ENCODE assay signal across 30 cellular contexts in the genomic region with DNA sequence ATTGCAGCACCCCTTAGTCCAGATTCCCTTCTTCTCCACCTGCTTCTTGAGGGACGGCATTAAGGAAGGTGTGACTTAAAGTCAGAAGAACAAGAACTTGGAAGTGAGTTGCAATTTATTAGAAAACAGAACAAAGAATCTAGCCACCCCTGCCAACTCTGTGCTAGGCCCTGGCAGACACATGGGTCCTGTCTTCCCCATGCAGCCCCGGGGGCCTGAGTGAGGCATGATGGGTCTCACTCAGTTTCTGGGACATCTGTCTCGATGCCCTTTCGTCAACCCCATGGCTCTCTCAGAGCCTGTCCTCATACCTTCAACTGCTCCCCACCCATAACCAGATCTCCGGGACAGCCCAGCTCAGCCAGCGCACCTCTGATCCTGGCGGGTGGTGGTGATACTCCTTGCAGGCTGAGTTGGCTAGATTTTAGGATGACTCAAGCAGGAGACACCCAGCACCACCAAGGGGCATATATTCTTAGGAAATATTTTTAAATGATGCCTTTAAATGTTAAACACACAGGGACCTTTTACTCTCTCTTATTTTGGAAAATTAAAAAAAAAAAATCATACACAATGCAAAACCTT. TPM values are rescaled to one million over a fixed set of nuclear protein-coding genes. Genes with fewer than 3 reads are reported as not detected.
DNase-seq lines count a peak whose midpoint lies in the region; ATAC-seq, FAIRE-seq and TF ChIP-seq lines count a peak whose summit lies in the region.
"Had no signal": no experiment of that assay in that cellular context is flagged by ENCODE, and none has a peak within 500 bp of the region (broad histone marks: within the 10 kb centered on the region; RNA-seq: fewer than 3 reads in every experiment).

No MANE protein-coding gene starts in this region.

- peaks cover 5% of the 10 kb centered on the region for H3K36me3 Mint-ChIP-seq in activated T-helper 2 cell treated with anti-CD3 and anti-CD28 coated beads, Interferon-gamma antibody, Interleukin-2, Interleukin-4, amounts not matched to agents 10 μg/mL and 5 μg/mL and 100 μg/mL, durations not matched to agents 14 hours and 24 hours and 36 hours (ENCODE audit: low read depth)
- H3K36me3 Mint-ChIP-seq: activated CD8-positive, alpha-beta memory T cell treated with anti-CD3 and anti-CD28 coated beads, Interleukin-2, amount 10 ng/mL, durations not matched to agents 7 days and 5 days; natural killer cell; stimulated activated naive B cell treated with anti-CD40 and anti-IgM and Interleukin-4, amounts not matched to agents 10 μg/mL and 1 μg/mL and 100 μg/mL, for 72 hours had no signal

- H3K79me2 ChIP-seq in HCT116 (ENCODE audit: insufficient read depth, low read length): peaks cover 60% of the 10 kb centered on the region; the same call in 1 of the 2 replicates

- H4K20me1 ChIP-seq in HCT116 (ENCODE audit: insufficient read depth): no peaks in the 10 kb centered on the region

- H3K4me1 ChIP-seq in A549 (peaks cover 98% of the 10 kb centered on the region), HCT116 (ENCODE audit: control insufficient read depth in 1 of 2, insufficient read depth in 2 of 2, low read length in 2 of 2) (peaks cover 40 to 69% of the 10 kb centered on the region in 2 experiments), kidney (ENCODE audit: control insufficient read depth in 1 of 2, insufficient read depth in 1 of 2, low read depth in 1 of 2, low read length in 2 of 2) (peaks cover 0 to 9% of the 10 kb centered on the region in 2 donors)
- H3K4me1 ChIP-seq: pancreas had no signal

- ATAC-seq in A549 (no peak), HCT116 (no peak), HG03565 (IDR thresholded peaks at IDR 0.05; ENCODE audit: unreplicated experiment) (no peak)
- ATAC-seq: activated CD8-positive, alpha-beta memory T cell treated with anti-CD3 and anti-CD28 coated beads, Interleukin-2, amount 10 ng/mL, durations not matched to agents 7 days and 5 days; left ventricle myocardium superior; natural killer cell; pancreas; sciatic nerve; SK-N-SH treated with all-trans-retinoic acid at 6 μM for 48 hours; stimulated activated naive B cell treated with anti-CD40 and anti-IgM and Interleukin-4, amounts not matched to agents 10 μg/mL and 1 μg/mL and 100 μg/mL, for 72 hours had no signal

- POLR2A ChIA-PET in A549 (lab: Yijun Ruan, JAX): no interaction called here
- POLR2A ChIA-PET in HCT116 (lab: Charles Lee): no interaction called here

- TF ChIP-seq RAD21 in A549 (conservative IDR thresholded peaks at IDR 0.05 in 1 of 2, IDR thresholded peaks at IDR 0.05 in 1 of 2) (no peak), HCT116 (IDR thresholded peaks at IDR 0.05; ENCODE audit: low read depth) (no peak)

- CTCF ChIA-PET in A549 (lab: Yijun Ruan, JAX) (interaction anchor here (0.7 to 8.5 kb wide), 4 partner anchors 24 to 88 kb away, joined by 4 to 65 read pairs (median 5); no protein-coding TSS in a partner anchor), HCT116 (lab: Charles Lee) (no interaction called here)

- peak overlapping the region in 1 of 2 experiments; percentile 76; a peak in 3 of 6 replicates for H3K27ac ChIP-seq in A549
- peak overlapping the region; percentile 8; the same call in 1 of the 2 replicates for H3K27ac ChIP-seq in HCT116 (ENCODE audit: low read depth, low read length)
- H3K27ac ChIP-seq in kidney (ENCODE audit: low read depth in 2 of 2, low read length in 2 of 2): no peak overlapping the region
- H3K27ac ChIP-seq: pancreas had no signal

- no peak overlapping the region for H3K4me3 Mint-ChIP-seq in activated T-helper 2 cell treated with anti-CD3 and anti-CD28 coated beads, Interferon-gamma antibody, Interleukin-2, Interleukin-4, amounts not matched to agents 10 μg/mL and 5 μg/mL and 100 μg/mL, durations not matched to agents 14 hours and 24 hours and 36 hours (ENCODE audit: low read depth)
- H3K4me3 Mint-ChIP-seq: activated CD8-positive, alpha-beta memory T cell treated with anti-CD3 and anti-CD28 coated beads, Interleukin-2, amount 10 ng/mL, durations not matched to agents 7 days and 5 days; natural killer cell; stimulated activated naive B cell treated with anti-CD40 and anti-IgM and Interleukin-4, amounts not matched to agents 10 μg/mL and 1 μg/mL and 100 μg/mL, for 72 hours had no signal

- H3K27me3 ChIP-seq in HCT116 (ENCODE audit: insufficient read depth, low read length): no peaks in the 10 kb centered on the region
- H3K27me3 ChIP-seq: breast epithelium, MG63, pancreas had no signal

- H3K4me3 ChIP-seq in A549: no peak overlapping the region
- no peak overlapping the region for H3K4me3 ChIP-seq in HCT116 (replicated peaks in 1 of 2; ENCODE audit: low read depth in 1 of 2, low read length in 2 of 2)
- no peak overlapping the region for H3K4me3 ChIP-seq in kidney (ENCODE audit: low read length in 2 of 2)
- H3K4me3 ChIP-seq: breast epithelium, MG63, pancreas had no signal

- H3K27me3 Mint-ChIP-seq in activated T-helper 2 cell treated with anti-CD3 and anti-CD28 coated beads, Interferon-gamma antibody, Interleukin-2, Interleukin-4, amounts not matched to agents 10 μg/mL and 5 μg/mL and 100 μg/mL, durations not matched to agents 14 hours and 24 hours and 36 hours (ENCODE audit: low read depth): no peaks in the 10 kb centered on the region
- H3K27me3 Mint-ChIP-seq: activated CD8-positive, alpha-beta memory T cell treated with anti-CD3 and anti-CD28 coated beads, Interleukin-2, amount 10 ng/mL, durations not matched to agents 7 days and 5 days had no signal

- intact Hi-C loops in HCT116 (cut with micrococcal nuclease): no loop called here
- intact Hi-C loops in activated T-helper 2 cell treated with anti-CD3 and anti-CD28 coated beads, Interferon-gamma antibody, Interleukin-2, Interleukin-4, amounts not matched to agents 10 μg/mL and 5 μg/mL and 100 μg/mL, durations not matched to agents 14 hours and 24 hours and 36 hours (cut with micrococcal nuclease): no loop called here
- intact Hi-C loops in kidney (cut with DNase I): no loop called here
- intact Hi-C loops in cardiac septum (cut with DNase I): no loop called here

- no TSS peak for BruUV-seq in HCT116 (replicated peaks; lab: Mats Ljungman, UMichigan)

- TF ChIP-seq CTCF in A549 (IDR thresholded peaks at IDR 0.05): no peak
- TF ChIP-seq CTCF in HCT116 (IDR thresholded peaks at IDR 0.05 in 2 of 3, conservative IDR thresholded peaks at IDR 0.05 in 1 of 3; ENCODE audit: borderline replicate concordance in 1 of 3, insufficient read depth in 1 of 3, low read depth in 2 of 3, low read length in 2 of 3): no peak
- TF ChIP-seq CTCF in kidney (IDR thresholded peaks at IDR 0.05; ENCODE audit: borderline replicate concordance, extremely low read depth, insufficient read depth): no peak

- TF ChIP-seq EP300 in A549 (IDR thresholded peaks at IDR 0.05): no peak

- no peaks in the 10 kb centered on the region for H3K9me2 ChIP-seq in HCT116 (ENCODE audit: insufficient read depth)

- RAD21 ChIA-PET in HCT116 (lab: Charles Lee; ENCODE audit: low non-redundant PET in 1 of 2, low total read pairs in 2 of 2, uncharacterized antibody in 2 of 2, unreplicated experiment in 2 of 2): no interaction called here

- 83% methylated on average over 7 of the region's 7 CpGs for WGBS in A549 (ENCODE audit: missing lambda C conversion rate)

- peaks cover 43% of the 10 kb centered on the region for H3K4me1 Mint-ChIP-seq in activated T-helper 2 cell treated with anti-CD3 and anti-CD28 coated beads, Interferon-gamma antibody, Interleukin-2, Interleukin-4, amounts not matched to agents 10 μg/mL and 5 μg/mL and 100 μg/mL, durations not matched to agents 14 hours and 24 hours and 36 hours (ENCODE audit: low read depth)

- FAIRE-seq in A549 (lab: Jason Lieb, UNC) (no peak), kidney (lab: Jason Lieb, UNC) (no peak)
- FAIRE-seq: pancreas had no signal

- H3K27ac Mint-ChIP-seq in activated T-helper 2 cell treated with anti-CD3 and anti-CD28 coated beads, Interferon-gamma antibody, Interleukin-2, Interleukin-4, amounts not matched to agents 10 μg/mL and 5 μg/mL and 100 μg/mL, durations not matched to agents 14 hours and 24 hours and 36 hours: peak overlapping the region; percentile 40
- H3K27ac Mint-ChIP-seq: activated CD8-positive, alpha-beta memory T cell treated with anti-CD3 and anti-CD28 coated beads, Interleukin-2, amount 10 ng/mL, durations not matched to agents 7 days and 5 days; natural killer cell; stimulated activated naive B cell treated with anti-CD40 and anti-IgM and Interleukin-4, amounts not matched to agents 10 μg/mL and 1 μg/mL and 100 μg/mL, for 72 hours had no signal

- TF ChIP-seq POLR2A in A549 (IDR thresholded peaks at IDR 0.05; ENCODE audit: low read length): no peak
- TF ChIP-seq POLR2A in HCT116 (IDR thresholded peaks at IDR 0.05; ENCODE audit: borderline replicate concordance, extremely low read depth, insufficient read depth, insufficient read length): no peak

- H3K4me2 ChIP-seq in A549 (peak overlapping the region; percentile 36), HCT116 (ENCODE audit: low read length) (peak overlapping the region; percentile 23)

- no peaks in the 10 kb centered on the region for H3K9me3 Mint-ChIP-seq in activated T-helper 2 cell treated with anti-CD3 and anti-CD28 coated beads, Interferon-gamma antibody, Interleukin-2, Interleukin-4, amounts not matched to agents 10 μg/mL and 5 μg/mL and 100 μg/mL, durations not matched to agents 14 hours and 24 hours and 36 hours
- H3K9me3 Mint-ChIP-seq: natural killer cell; stimulated activated naive B cell treated with anti-CD40 and anti-IgM and Interleukin-4, amounts not matched to agents 10 μg/mL and 1 μg/mL and 100 μg/mL, for 72 hours had no signal

- H3K9ac ChIP-seq in HCT116 (ENCODE audit: low read length): no peak overlapping the region
- H3K9ac ChIP-seq in kidney (ENCODE audit: low read length in 2 of 2): no peak overlapping the region

- no peak overlapping the region for H2AFZ ChIP-seq in HCT116 (ENCODE audit: low read depth, low read length, poor library complexity, severe bottlenecking)

- no peak for DNase-seq in A549 (ENCODE audit: low read depth in 1 of 2, low spot score in 1 of 2)
- no peak for DNase-seq in HCT116 (ENCODE audit: low read depth, low spot score)
- DNase-seq in activated T-helper 2 cell treated with anti-CD3 and anti-CD28 coated beads, Interferon-gamma antibody, Interleukin-2, Interleukin-4, amounts not matched to agents 10 μg/mL and 5 μg/mL and 100 μg/mL, durations not matched to agents 14 hours and 24 hours and 36 hours (ENCODE audit: low spot score): no peak
- peak; percentile 41 for DNase-seq in kidney
- DNase-seq in cardiac septum (ENCODE audit: low spot score): no peak
- DNase-seq in DMS153 (lab: John Stamatoyannopoulos, UW): no peak
- no peak for DNase-seq in NCI-H1694 (lab: John Stamatoyannopoulos, UW)
- DNase-seq: ACHN; activated CD4-positive, alpha-beta T cell treated with anti-CD3 and anti-CD28 coated beads, Interleukin-2, amount 50 U/mL, for 1 hour; activated CD8-positive, alpha-beta memory T cell treated with anti-CD3 and anti-CD28 coated beads, Interleukin-2, amount 10 ng/mL, durations not matched to agents 7 days and 5 days; activated naive CD4-positive, alpha-beta T cell treated with anti-CD3 and anti-CD28 coated beads, Interleukin-2, amount 50 U/mL, for 16 hours; activated T-cell treated with anti-CD3 and anti-CD28 coated beads, Interleukin-2, amount 50 U/mL, for 48 hours; amniotic stem cell; cortex of kidney; DMS79 treated with DMSO at 0.1 percent for 48 hours; H7; left ventricle myocardium superior; MG63; natural killer cell; NCI-H1417; NCI-H2081; NCI-H226; NCI-H748 treated with DMSO at 0.1 percent for 48 hours; RPMI8226; stimulated activated naive B cell treated with anti-CD40 and anti-IgM and Interleukin-4, amounts not matched to agents 10 μg/mL and 1 μg/mL and 100 μg/mL, for 72 hours had no signal

- no peaks in the 10 kb centered on the region for H3K36me3 ChIP-seq in HCT116 (ENCODE audit: control insufficient read depth in 1 of 2, insufficient read depth in 2 of 2, low read length in 2 of 2)
- H3K36me3 ChIP-seq in kidney (ENCODE audit: control insufficient read depth in 1 of 2, insufficient read depth in 2 of 2, low read length in 2 of 2): no peaks in the 10 kb centered on the region
- H3K36me3 ChIP-seq: breast epithelium, MG63, pancreas had no signal

- no peaks in the 10 kb centered on the region for H3K9me3 ChIP-seq in A549
- no peaks in the 10 kb centered on the region for H3K9me3 ChIP-seq in HCT116 (ENCODE audit: control insufficient read depth in 1 of 2, insufficient read depth in 1 of 2, low read depth in 1 of 2, low read length in 2 of 2)
- no peaks in the 10 kb centered on the region for H3K9me3 ChIP-seq in kidney (ENCODE audit: control insufficient read depth in 1 of 2, low read length in 2 of 2)
- H3K9me3 ChIP-seq: breast epithelium, MG63, pancreas had no signal

RNA-seq across cellular contexts. Expression of a gene that starts 9.9 kb away (rescaled TPM):
- polyA plus RNA-seq in A549 (2011; rRNA removed): 67.4 and 111 TPM in 2 replicates
- 143 and 175 TPM in 2 replicates for polyA plus RNA-seq in A549 (2012; cell fraction: cytosol; rRNA removed)
- 251 and 331 TPM in 2 replicates for polyA plus RNA-seq in A549 (2012; cell fraction: nucleus; rRNA removed)
- 118 to 139 TPM (median 131 TPM) in 3 replicates for polyA plus RNA-seq in A549 (2017; fragmentation: RNase III; extraction: RNeasy Plus Mini Kit Qiagen cat#74134 plus additional on column Dnase treatment)
- 35.4 and 69.5 TPM in 2 replicates for polyA minus RNA-seq in A549 (2011; rRNA and poly(A)+ RNA removed)
- 40.1 TPM for total RNA-seq in HCT116 (2021; ENCODE audit: unreplicated experiment)
- polyA plus RNA-seq in HCT116 (2012): 75.8 and 81.2 TPM in 2 replicates
- total RNA-seq in activated T-helper 2 cell treated with anti-CD3 and anti-CD28 coated beads, Interferon-gamma antibody, Interleukin-2, Interleukin-4, amounts not matched to agents 10 μg/mL and 5 μg/mL and 100 μg/mL, durations not matched to agents 14 hours and 24 hours and 36 hours: 36.4 and 38.7 TPM in 2 replicates
- 21.0 TPM for total RNA-seq in kidney
- 6.3 TPM for polyA plus RNA-seq in kidney (ENCODE audit: insufficient read depth, low read depth, low replicate concordance)
- total RNA-seq in cardiac septum: 2.7 TPM
